ENCODE assay signal across 9 cellular contexts in the genomic region with DNA sequence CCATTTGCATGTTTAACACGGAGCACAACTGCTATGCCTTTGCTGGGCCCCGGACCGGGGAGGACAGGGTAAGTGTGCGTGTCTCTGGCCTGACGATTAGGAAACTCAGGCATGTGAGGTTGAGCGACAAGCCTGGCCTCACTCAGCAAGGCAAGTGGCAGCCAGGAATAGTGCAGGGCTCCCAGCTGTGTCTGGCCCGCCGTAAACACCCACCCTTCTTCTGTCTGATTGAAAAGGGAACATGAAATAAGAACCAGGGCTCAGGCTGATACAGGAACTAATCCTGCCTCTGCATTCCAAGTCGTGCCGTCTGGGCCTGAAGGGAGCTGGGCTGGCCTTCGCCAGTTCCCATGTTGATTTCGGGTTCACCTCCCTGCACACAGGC. TPM values are rescaled to one million over a fixed set of nuclear protein-coding genes. Genes with fewer than 3 reads are reported as not detected.
DNase-seq lines count a peak whose midpoint lies in the region; ATAC-seq lines count a peak whose summit lies in the region.
"Had no signal": no experiment of that assay in that cellular context is flagged by ENCODE, and none has a peak within 500 bp of the region (broad histone marks: within the 10 kb centered on the region; RNA-seq: fewer than 3 reads in every experiment).

No MANE protein-coding gene starts in this region.

- H3K36me3 ChIP-seq in thymus (ENCODE audit: control insufficient read depth, insufficient read depth): peaks cover 7% of the 10 kb centered on the region

- H3K27ac ChIP-seq in layer of hippocampus (ENCODE audit: low read depth, low read length): peak overlapping the region; percentile 52
- H3K27ac ChIP-seq in thymus (ENCODE audit: low read depth): peak overlapping the region; percentile 62

- ATAC-seq in HG03095 (IDR thresholded peaks at IDR 0.05; ENCODE audit: unreplicated experiment) (no peak), GM18517 (IDR thresholded peaks at IDR 0.05; ENCODE audit: unreplicated experiment) (no peak)

- no peaks in the 10 kb centered on the region for H3K9me3 ChIP-seq in thymus (ENCODE audit: control insufficient read depth)

- H3K4me3 ChIP-seq in thymus (ENCODE audit: low read length): no peak overlapping the region

- WGBS in thymus: 37% methylated on average over 12 of the region's 12 CpGs

- DNase-seq in activated CD8-positive, alpha-beta memory T cell treated with anti-CD3 and anti-CD28 coated beads for 24 hours: peak; percentile 58
- no peak for DNase-seq in activated CD8-positive, alpha-beta memory T cell treated with anti-CD3 and anti-CD28 coated beads, Interleukin-2, amount 50 U/mL, for 48 hours
- DNase-seq in UCSD-AML1 (lab: John Stamatoyannopoulos, UW; ENCODE audit: unreplicated experiment) (peak; percentile 50), cortex of kidney (lab: John Stamatoyannopoulos, UW) (no peak)
- DNase-seq: NCI-H1436 treated with DMSO at 0.1 percent for 48 hours had no signal

- H3K27me3 ChIP-seq in layer of hippocampus (ENCODE audit: control insufficient read depth, insufficient read depth, low read length): no peaks in the 10 kb centered on the region
- H3K27me3 ChIP-seq in thymus (ENCODE audit: control insufficient read depth, insufficient read depth): no peaks in the 10 kb centered on the region

- peaks cover 31% of the 10 kb centered on the region for H3K4me1 ChIP-seq in thymus (ENCODE audit: control insufficient read depth, insufficient read depth, low read length)

RNA-seq across cellular contexts. Expression of gene FAM78A, which starts 22.2 kb away (rescaled TPM):
- polyA plus RNA-seq in thymus: 28.2 TPM

RNA-seq across cellular contexts. Expression of gene PLPP7, which starts 35.4 kb away (rescaled TPM):
- 0.96 TPM for polyA plus RNA-seq in thymus

Comparison
In these comparisons a context has a peak if more than half of its experiments do, and no peak if none do; other contexts are left out.
1. DNase-seq: peak in activated CD8-positive, alpha-beta memory T cell treated with anti-CD3 and anti-CD28 coated beads for 24 hours (single experiment) and UCSD-AML1 (single experiment); none in activated CD8-positive, alpha-beta memory T cell treated with anti-CD3 and anti-CD28 coated beads, Interleukin-2, amount 50 U/mL, for 48 hours (single experiment) and cortex of kidney (single experiment).